ENCODE assay signal across 14 cellular contexts in the genomic region with DNA sequence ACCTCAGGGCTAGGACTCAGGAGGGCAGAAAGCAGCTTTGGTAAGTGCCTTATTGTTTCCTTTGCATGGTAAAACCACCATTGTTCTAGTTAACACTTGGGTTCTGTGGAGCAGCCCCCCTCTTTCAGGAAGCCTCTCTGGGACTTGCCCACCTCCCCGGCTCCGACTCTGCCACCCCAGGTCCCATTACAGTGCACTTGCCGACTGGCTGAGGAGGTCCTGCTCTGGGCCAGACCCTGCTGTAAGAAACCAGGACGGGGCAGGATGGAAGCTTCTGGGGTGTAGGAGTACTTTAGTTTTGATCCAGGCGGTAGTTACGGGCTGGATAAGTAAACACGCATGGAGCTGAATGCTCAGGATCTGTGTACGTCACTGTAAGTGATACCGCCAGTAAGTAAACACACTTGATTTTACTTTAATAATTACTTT. TPM values are rescaled to one million over a fixed set of nuclear protein-coding genes. Genes with fewer than 3 reads are reported as not detected.
DNase-seq lines count a peak whose midpoint lies in the region; ATAC-seq and TF ChIP-seq lines count a peak whose summit lies in the region.
"Had no signal": no experiment of that assay in that cellular context is flagged by ENCODE, and none has a peak within 500 bp of the region (broad histone marks: within the 10 kb centered on the region; RNA-seq: fewer than 3 reads in every experiment).

No MANE protein-coding gene starts in this region.

- H3K27me3 Mint-ChIP-seq in progenitor cell of endocrine pancreas: no peaks in the 10 kb centered on the region
- no peaks in the 10 kb centered on the region for H3K27me3 Mint-ChIP-seq in effector memory CD8-positive, alpha-beta T cell
- H3K27me3 Mint-ChIP-seq: activated B cell treated with CpG ODN at 0.5 μM for 24 hours; activated T-cell treated with anti-CD3 and anti-CD28 coated beads, Interleukin-2, amount 50 U/mL, for 24 hours; B cell; naive thymus-derived CD4-positive, alpha-beta T cell had no signal

- peaks cover 8% of the 10 kb centered on the region for H3K4me1 Mint-ChIP-seq in progenitor cell of endocrine pancreas (ENCODE audit: low read depth)
- peaks cover 0 to 5% of the 10 kb centered on the region in 2 donors for H3K4me1 Mint-ChIP-seq in effector memory CD8-positive, alpha-beta T cell (ENCODE audit: low read depth in 2 of 2)
- H3K4me1 Mint-ChIP-seq: activated B cell treated with CpG ODN at 0.5 μM for 24 hours; B cell; naive thymus-derived CD4-positive, alpha-beta T cell had no signal

- 67% methylated on average over 9 of the region's 9 CpGs for WGBS in right cardiac atrium

- H3K36me3 ChIP-seq in WERI-Rb-1: no peaks in the 10 kb centered on the region

- intact Hi-C loops in right cardiac atrium (cut with DNase I): loop anchor here in 1 of 4 donors (10.0 kb wide), 2 partner anchors 51 to 111 kb away; no protein-coding TSS in a partner anchor

- peak overlapping the region; percentile 78 for H3K27ac Mint-ChIP-seq in progenitor cell of endocrine pancreas
- H3K27ac Mint-ChIP-seq in effector memory CD8-positive, alpha-beta T cell: no peak overlapping the region
- H3K27ac Mint-ChIP-seq: activated B cell treated with CpG ODN at 0.5 μM for 24 hours; activated T-cell treated with anti-CD3 and anti-CD28 coated beads, Interleukin-2, amount 50 U/mL, for 24 hours; B cell; naive thymus-derived CD4-positive, alpha-beta T cell had no signal

- H3K4me1 ChIP-seq in right cardiac atrium (ENCODE audit: control insufficient read depth, insufficient read depth, low read length): peaks cover 17% of the 10 kb centered on the region

- H3K27me3 ChIP-seq in WERI-Rb-1 (ENCODE audit: insufficient read depth, low read depth, severe bottlenecking) (no peaks in the 10 kb centered on the region), right cardiac atrium (ENCODE audit: control insufficient read depth, insufficient read depth) (no peaks in the 10 kb centered on the region)

- no peak overlapping the region for H3K4me3 Mint-ChIP-seq in progenitor cell of endocrine pancreas (ENCODE audit: low read depth)
- no peak overlapping the region for H3K4me3 Mint-ChIP-seq in effector memory CD8-positive, alpha-beta T cell
- H3K4me3 Mint-ChIP-seq: activated B cell treated with CpG ODN at 0.5 μM for 24 hours; activated T-cell treated with anti-CD3 and anti-CD28 coated beads, Interleukin-2, amount 50 U/mL, for 24 hours; B cell; naive thymus-derived CD4-positive, alpha-beta T cell had no signal

- no peak for ATAC-seq in right cardiac atrium
- no peak for ATAC-seq in HG03378 (IDR thresholded peaks at IDR 0.05; ENCODE audit: unreplicated experiment)
- no peak for ATAC-seq in effector memory CD8-positive, alpha-beta T cell (replicated peaks)
- ATAC-seq: naive thymus-derived CD4-positive, alpha-beta T cell had no signal

- no peaks in the 10 kb centered on the region for H3K9me3 Mint-ChIP-seq in progenitor cell of endocrine pancreas (ENCODE audit: low read depth)
- H3K9me3 Mint-ChIP-seq in effector memory CD8-positive, alpha-beta T cell: no peaks in the 10 kb centered on the region
- H3K9me3 Mint-ChIP-seq: activated B cell treated with CpG ODN at 0.5 μM for 24 hours; activated T-cell treated with anti-CD3 and anti-CD28 coated beads, Interleukin-2, amount 50 U/mL, for 24 hours; naive thymus-derived CD4-positive, alpha-beta T cell had no signal

- peak; percentile 54 for DNase-seq in DMS153 (lab: John Stamatoyannopoulos, UW)
- peak; percentile 8 for DNase-seq in WERI-Rb-1
- DNase-seq in right cardiac atrium: peak in 1 of 3 donors; percentile 10
- DNase-seq in progenitor cell of endocrine pancreas (ENCODE audit: low spot score, unreplicated experiment): no peak
- no peak for DNase-seq in effector memory CD8-positive, alpha-beta T cell
- no peak for DNase-seq in nucleus accumbens (lab: John Stamatoyannopoulos, UW)
- no peak for DNase-seq in stimulated activated CD4-positive, alpha-beta T cell treated with anti-CD3 and anti-CD28 coated beads, Interleukin-2, amount 100 ng/mL, for 24 hours
- DNase-seq: activated B cell treated with CpG ODN at 0.5 μM for 24 hours; activated T-cell treated with anti-CD3 and anti-CD28 coated beads, Interleukin-2, amount 50 U/mL, for 24 hours; naive thymus-derived CD4-positive, alpha-beta T cell; stimulated activated CD4-positive, alpha-beta T cell treated with anti-CD3 and anti-CD28 coated beads, Interleukin-15, amount 100 ng/mL, for 24 hours had no signal

- TF ChIP-seq CTCF in WERI-Rb-1 (IDR thresholded peaks at IDR 0.05; ENCODE audit: low read depth, low read length): no peak
- no peak for TF ChIP-seq CTCF in progenitor cell of endocrine pancreas (IDR thresholded peaks at IDR 0.05; ENCODE audit: unreplicated experiment)

- H3K27ac ChIP-seq in WERI-Rb-1 (no peak overlapping the region), right cardiac atrium (ENCODE audit: low read length) (peak overlapping the region; percentile 79)

- H3K9me3 ChIP-seq in WERI-Rb-1 (ENCODE audit: severe bottlenecking) (no peaks in the 10 kb centered on the region), right cardiac atrium (ENCODE audit: control insufficient read depth, low read length) (no peaks in the 10 kb centered on the region)

- H3K4me3 ChIP-seq in WERI-Rb-1 (ENCODE audit: low read depth, low read length) (no peak overlapping the region), right cardiac atrium (ENCODE audit: low read length) (no peak overlapping the region)

- H3K36me3 Mint-ChIP-seq in progenitor cell of endocrine pancreas (ENCODE audit: insufficient read depth): peaks cover 3% of the 10 kb centered on the region
- H3K36me3 Mint-ChIP-seq in effector memory CD8-positive, alpha-beta T cell (ENCODE audit: insufficient read depth): peaks cover 23% of the 10 kb centered on the region

RNA-seq across cellular contexts. Expression of gene HS1BP3, which starts 25.4 kb away (rescaled TPM):
- 10 to 100 TPM; 21.8 to 26.4 (median 25.3) TPM for total RNA-seq in right cardiac atrium
- 29.8 TPM for polyA plus RNA-seq in right cardiac atrium
- 15.9 and 16.5 TPM in 2 replicates for total RNA-seq in progenitor cell of endocrine pancreas

RNA-seq across cellular contexts. Expression of gene GDF7, which starts 41.4 kb away (rescaled TPM):
- total RNA-seq in right cardiac atrium (under 1 TPM; 0.26 to 0.79 (median 0.60) TPM), progenitor cell of endocrine pancreas (0.16 and 0.17 TPM in 2 replicates)
- 0.25 TPM for polyA plus RNA-seq in right cardiac atrium
- total RNA-seq: epithelial cell of proximal tubule had no signal

Comparison
In these comparisons a context has a peak if more than half of its experiments do, and no peak if none do; other contexts are left out.
1. DNase-seq: peak in DMS153 (single experiment) and WERI-Rb-1 (single experiment); none in progenitor cell of endocrine pancreas (single experiment), effector memory CD8-positive, alpha-beta T cell (0 of 3), nucleus accumbens (0 of 56) and stimulated activated CD4-positive, alpha-beta T cell treated with anti-CD3 and anti-CD28 coated beads, Interleukin-2, amount 100 ng/mL, for 24 hours (0 of 2).